30 cellular contexts compared by ENCODE assay signal in genomic region chr1:237983507-237983906, GRCh38.
"Had no signal": no experiment of that assay in that cellular context is flagged by ENCODE, and none has a peak within 500 bp of the region (broad histone marks: within the 10 kb centered on the region; RNA-seq: fewer than 3 reads in every experiment).

No MANE protein-coding gene starts in this region.

- H3K4me3 ChIP-seq: left lung, lower lobe of right lung, mucosa of descending colon, ovary, prostate gland, skin epidermis, stomach, testis, thyroid gland, transverse colon, upper lobe of left lung, vagina had no signal

- H3K9me3 ChIP-seq: left lung, lower lobe of right lung, mucosa of descending colon, ovary, prostate gland, stomach, testis, thyroid gland, transverse colon, upper lobe of left lung, vagina had no signal

- DNase-seq: hippocampal formation; kidney; left colon; left lung; lower lobe of right lung; mammary epithelial cell; mesendoderm; mucosa of descending colon; naive thymus-derived CD4-positive, alpha-beta T cell; occipital lobe; ovary; posterior cingulate gyrus; retina; right cardiac atrium; stimulated activated CD4-positive, alpha-beta T cell treated with anti-CD3 and anti-CD28 coated beads, Interleukin-12 subunit alpha, Interleukin-12 subunit beta, amount 100 ng/mL, for 4 hours; stimulated activated CD4-positive, alpha-beta T cell treated with anti-CD3 and anti-CD28 coated beads, Interleukin-15, amount 100 ng/mL, for 24 hours; stimulated activated CD4-positive, alpha-beta T cell treated with anti-CD3 and anti-CD28 coated beads, Interleukin-2, amount 100 ng/mL, for 24 hours; stimulated activated CD4-positive, alpha-beta T cell treated with anti-CD3 and anti-CD28 coated beads, Interleukin-4, amount 100 ng/mL, for 1 hour; stimulated activated naive B cell treated with anti-CD40 and anti-IgM and Interleukin-4, amounts not matched to agents 10 μg/mL and 1 μg/mL and 100 μg/mL, for 72 hours; stimulated activated naive CD8-positive, alpha-beta T cell treated with anti-CD3 and anti-CD28 coated beads, Interleukin-15, Interleukin-2, amounts not matched to agents 100 U/mL and 50 U/mL, for 24 hours; stomach; testis; thyroid gland; transverse colon; upper lobe of left lung had no signal

- H3K27ac ChIP-seq: left lung, lower lobe of right lung, ovary, prostate gland, skin epidermis, stomach, testis, thyroid gland, transverse colon, upper lobe of left lung, vagina had no signal

- H3K36me3 ChIP-seq: left lung, lower lobe of right lung, ovary, prostate gland, stomach, thyroid gland, transverse colon, upper lobe of left lung, vagina had no signal

- FAIRE-seq: kidney had no signal

- ATAC-seq: left colon; left lung; lower lobe of right lung; mucosa of descending colon; naive thymus-derived CD4-positive, alpha-beta T cell; natural killer cell treated with Interleukin-12 subunit alpha and Interleukin-12 subunit beta and Interleukin-15 and Interleukin-18, amount 100 ng/mL, for 72 hours; right cardiac atrium; sciatic nerve; stimulated activated naive B cell treated with anti-CD40 and anti-IgM and Interleukin-4, amounts not matched to agents 10 μg/mL and 1 μg/mL and 100 μg/mL, for 72 hours; stimulated activated naive CD8-positive, alpha-beta T cell treated with anti-CD3 and anti-CD28 coated beads, Interleukin-15, Interleukin-2, amounts not matched to agents 100 U/mL and 50 U/mL, for 24 hours had no signal

- H3K27me3 ChIP-seq: left lung, ovary, stomach, testis, thyroid gland, transverse colon, upper lobe of left lung, vagina had no signal
